ENCODE assay signal across 41 cellular contexts in genomic region chr3:165243597-165243996, GRCh38. TPM values are rescaled to one million over a fixed set of nuclear protein-coding genes. Genes with fewer than 3 reads are reported as not detected.
"Had no signal": no experiment of that assay in that cellular context is flagged by ENCODE, and none has a peak within 500 bp of the region (broad histone marks: within the 10 kb centered on the region; RNA-seq: fewer than 3 reads in every experiment).

No MANE protein-coding gene starts in this region.

- H3K4me1 Mint-ChIP-seq: activated naive CD4-positive, alpha-beta T cell treated with anti-CD3 and anti-CD28 coated beads, Interleukin-2, amount 10 ng/mL, durations not matched to agents 7 days and 5 days; activated naive CD4-positive, alpha-beta T cell treated with anti-CD3 and anti-CD28 coated beads, Interleukin-2, amount 50 U/mL, for 24 hours; activated naive CD8-positive, alpha-beta T cell treated with anti-CD3 and anti-CD28 coated beads for 36 hours; activated naive CD8-positive, alpha-beta T cell treated with anti-CD3 and anti-CD28 coated beads, Interleukin-2, amount 10 ng/mL, durations not matched to agents 7 days and 5 days; activated naive CD8-positive, alpha-beta T cell treated with anti-CD3 and anti-CD28 coated beads, Interleukin-2, amount 50 U/mL, for 24 hours; activated T-helper 17 cell treated with anti-CD3 and anti-CD28 coated beads, Interleukin-2, amount 50 U/mL, for 72 hours; brain; central memory CD8-positive, alpha-beta T cell had no signal

- ATAC-seq: activated naive CD4-positive, alpha-beta T cell treated with anti-CD3 and anti-CD28 coated beads, Interleukin-2, amount 50 U/mL, for 72 hours; activated naive CD8-positive, alpha-beta T cell treated with anti-CD3 and anti-CD28 coated beads, Interleukin-2, amount 50 U/mL, for 24 hours; activated T-cell treated with anti-CD3 and anti-CD28 coated beads, Interleukin-2, amount 50 U/mL, for 4 hours; activated T-cell treated with anti-CD3 and anti-CD28 coated beads, Interleukin-2, amount 50 U/mL, for 72 hours; activated T-helper 17 cell treated with anti-CD3 and anti-CD28 coated beads, Interleukin-2, amount 50 U/mL, for 72 hours; body of pancreas had no signal

- DNase-seq: activated effector memory CD4-positive, alpha-beta T cell treated with anti-CD3 and anti-CD28 coated beads, Interleukin-2, amount 50 U/mL, for 16 hours; activated effector memory CD4-positive, alpha-beta T cell treated with Interleukin-2 at 50 U/mL for 16 hours; activated gamma-delta T cell; activated gamma-delta T cell treated with Interleukin-2 at 50 U/mL for 16 hours; activated naive CD4-positive, alpha-beta T cell; activated naive CD4-positive, alpha-beta T cell treated with anti-CD3 and anti-CD28 coated beads for 36 hours; activated naive CD4-positive, alpha-beta T cell treated with anti-CD3 and anti-CD28 coated beads, Interleukin-2, amount 10 ng/mL, durations not matched to agents 7 days and 5 days; activated naive CD4-positive, alpha-beta T cell treated with anti-CD3 and anti-CD28 coated beads, Interleukin-2, amount 50 U/mL, for 16 hours; activated naive CD4-positive, alpha-beta T cell treated with Interleukin-2 at 50 U/mL for 16 hours; activated naive CD8-positive, alpha-beta T cell treated with anti-CD3 and anti-CD28 coated beads for 36 hours; activated naive CD8-positive, alpha-beta T cell treated with anti-CD3 and anti-CD28 coated beads, Interleukin-2, amount 10 ng/mL, durations not matched to agents 7 days and 5 days; activated naive CD8-positive, alpha-beta T cell treated with anti-CD3 and anti-CD28 coated beads, Interleukin-2, amount 50 U/mL, for 24 hours; activated T-cell treated with anti-CD3 and anti-CD28 coated beads for 4 hours; activated T-cell treated with anti-CD3 and anti-CD28 coated beads, Interleukin-2, amount 50 U/mL, for 1 hour; activated T-cell treated with anti-CD3 and anti-CD28 coated beads, Interleukin-2, amount 50 U/mL, for 24 hours; activated T-cell treated with anti-CD3 and anti-CD28 coated beads, Interleukin-2, amount 50 U/mL, for 4 hours; activated T-cell treated with anti-CD3 and anti-CD28 coated beads, Interleukin-2, amount 50 U/mL, for 48 hours; activated T-cell treated with anti-CD3 and anti-CD28 coated beads, Interleukin-2, amount 50 U/mL, for 72 hours; adrenal gland; amniotic stem cell; amygdala; anterior cingulate cortex; aorta; body of pancreas; brain microvascular endothelial cell; caudate nucleus; central memory CD4-positive, alpha-beta T cell; cerebellar nuclear complex had no signal

- H3K4me3 ChIP-seq: adrenal gland, ascending aorta, body of pancreas, breast epithelium, cardiac muscle cell had no signal

- H3K4me3 Mint-ChIP-seq: activated naive CD4-positive, alpha-beta T cell treated with anti-CD3 and anti-CD28 coated beads for 36 hours; activated naive CD4-positive, alpha-beta T cell treated with anti-CD3 and anti-CD28 coated beads, Interleukin-2, amount 10 ng/mL, durations not matched to agents 7 days and 5 days; activated naive CD4-positive, alpha-beta T cell treated with anti-CD3 and anti-CD28 coated beads, Interleukin-2, amount 50 U/mL, for 24 hours; activated naive CD8-positive, alpha-beta T cell; activated naive CD8-positive, alpha-beta T cell treated with anti-CD3 and anti-CD28 coated beads for 36 hours; activated naive CD8-positive, alpha-beta T cell treated with anti-CD3 and anti-CD28 coated beads, Interleukin-2, amount 10 ng/mL, durations not matched to agents 7 days and 5 days; activated naive CD8-positive, alpha-beta T cell treated with anti-CD3 and anti-CD28 coated beads, Interleukin-2, amount 50 U/mL, for 24 hours; activated T-cell treated with anti-CD3 and anti-CD28 coated beads, Interleukin-2, amount 50 U/mL, for 24 hours; activated T-cell treated with anti-CD3 and anti-CD28 coated beads, Interleukin-2, amount 50 U/mL, for 4 hours; activated T-cell treated with anti-CD3 and anti-CD28 coated beads, Interleukin-2, amount 50 U/mL, for 72 hours; activated T-helper 1 cell treated with anti-CD3 and anti-CD28 coated beads, Interleukin-12 subunit alpha, Interleukin-12 subunit beta, Interleukin-2, Interleukin-4 antibody, amounts not matched to agents 30 ng/mL and 10 ng/mL and 1 ng/mL, durations not matched to agents 14 hours and 24 hours and 36 hours; activated T-helper 17 cell treated with anti-CD3 and anti-CD28 coated beads, Interleukin-2, amount 50 U/mL, for 72 hours; brain; central memory CD8-positive, alpha-beta T cell had no signal

- H3K9me3 ChIP-seq: adrenal gland, ascending aorta, body of pancreas, breast epithelium had no signal

- H3K27me3 ChIP-seq: adrenal gland, ascending aorta, body of pancreas, brain microvascular endothelial cell, breast epithelium, cardiac muscle cell had no signal

- H3K27ac Mint-ChIP-seq: activated naive CD4-positive, alpha-beta T cell treated with anti-CD3 and anti-CD28 coated beads for 36 hours; activated naive CD4-positive, alpha-beta T cell treated with anti-CD3 and anti-CD28 coated beads, Interleukin-2, amount 10 ng/mL, durations not matched to agents 7 days and 5 days; activated naive CD4-positive, alpha-beta T cell treated with anti-CD3 and anti-CD28 coated beads, Interleukin-2, amount 50 U/mL, for 24 hours; activated naive CD4-positive, alpha-beta T cell treated with anti-CD3 and anti-CD28 coated beads, Interleukin-2, amount 50 U/mL, for 72 hours; activated naive CD8-positive, alpha-beta T cell; activated naive CD8-positive, alpha-beta T cell treated with anti-CD3 and anti-CD28 coated beads for 36 hours; activated naive CD8-positive, alpha-beta T cell treated with anti-CD3 and anti-CD28 coated beads, Interleukin-2, amount 10 ng/mL, durations not matched to agents 7 days and 5 days; activated naive CD8-positive, alpha-beta T cell treated with anti-CD3 and anti-CD28 coated beads, Interleukin-2, amount 50 U/mL, for 24 hours; activated T-cell treated with anti-CD3 and anti-CD28 coated beads, Interleukin-2, amount 50 U/mL, for 24 hours; activated T-cell treated with anti-CD3 and anti-CD28 coated beads, Interleukin-2, amount 50 U/mL, for 72 hours; activated T-helper 1 cell treated with anti-CD3 and anti-CD28 coated beads, Interleukin-12 subunit alpha, Interleukin-12 subunit beta, Interleukin-2, Interleukin-4 antibody, amounts not matched to agents 30 ng/mL and 10 ng/mL and 1 ng/mL, durations not matched to agents 14 hours and 24 hours and 36 hours; activated T-helper 17 cell treated with anti-CD3 and anti-CD28 coated beads, Interleukin-2, amount 50 U/mL, for 72 hours; activated T-helper 2 cell treated with anti-CD3 and anti-CD28 coated beads, Interferon-gamma antibody, Interleukin-2, Interleukin-4, amounts not matched to agents 10 μg/mL and 5 μg/mL and 100 μg/mL, durations not matched to agents 14 hours and 24 hours and 36 hours; brain had no signal

- H3K4me1 ChIP-seq: adrenal gland, ascending aorta, body of pancreas, breast epithelium had no signal

- H3K27me3 Mint-ChIP-seq: activated naive CD4-positive, alpha-beta T cell treated with anti-CD3 and anti-CD28 coated beads, Interleukin-2, amount 10 ng/mL, durations not matched to agents 7 days and 5 days; activated naive CD4-positive, alpha-beta T cell treated with anti-CD3 and anti-CD28 coated beads, Interleukin-2, amount 50 U/mL, for 24 hours; activated naive CD8-positive, alpha-beta T cell; activated naive CD8-positive, alpha-beta T cell treated with anti-CD3 and anti-CD28 coated beads for 36 hours; activated naive CD8-positive, alpha-beta T cell treated with anti-CD3 and anti-CD28 coated beads, Interleukin-2, amount 10 ng/mL, durations not matched to agents 7 days and 5 days; activated naive CD8-positive, alpha-beta T cell treated with anti-CD3 and anti-CD28 coated beads, Interleukin-2, amount 50 U/mL, for 24 hours; activated T-cell treated with anti-CD3 and anti-CD28 coated beads, Interleukin-2, amount 50 U/mL, for 24 hours; activated T-helper 17 cell treated with anti-CD3 and anti-CD28 coated beads, Interleukin-2, amount 50 U/mL, for 72 hours; brain; central memory CD8-positive, alpha-beta T cell had no signal

- FAIRE-seq: bronchial epithelial cell had no signal

- H3K27ac ChIP-seq: adrenal gland, ascending aorta, body of pancreas, brain microvascular endothelial cell, breast epithelium, cardiac muscle cell had no signal

- H3K36me3 ChIP-seq: adrenal gland, ascending aorta, brain microvascular endothelial cell, breast epithelium, cardiac muscle cell had no signal

- H3K9me3 Mint-ChIP-seq: activated naive CD4-positive, alpha-beta T cell treated with anti-CD3 and anti-CD28 coated beads for 36 hours; activated naive CD4-positive, alpha-beta T cell treated with anti-CD3 and anti-CD28 coated beads, Interleukin-2, amount 50 U/mL, for 24 hours had no signal

- H3K36me3 Mint-ChIP-seq: activated naive CD4-positive, alpha-beta T cell treated with anti-CD3 and anti-CD28 coated beads, Interleukin-2, amount 10 ng/mL, durations not matched to agents 7 days and 5 days; activated naive CD4-positive, alpha-beta T cell treated with anti-CD3 and anti-CD28 coated beads, Interleukin-2, amount 50 U/mL, for 24 hours; activated naive CD4-positive, alpha-beta T cell treated with anti-CD3 and anti-CD28 coated beads, Interleukin-2, amount 50 U/mL, for 72 hours; activated naive CD8-positive, alpha-beta T cell; activated naive CD8-positive, alpha-beta T cell treated with anti-CD3 and anti-CD28 coated beads for 36 hours; activated naive CD8-positive, alpha-beta T cell treated with anti-CD3 and anti-CD28 coated beads, Interleukin-2, amount 10 ng/mL, durations not matched to agents 7 days and 5 days; brain had no signal

RNA-seq across cellular contexts. Expression of gene SLITRK3, which starts 47.4 kb away (rescaled TPM):
- total RNA-seq: activated naive CD4-positive, alpha-beta T cell treated with anti-CD3 and anti-CD28 coated beads for 36 hours; activated naive CD4-positive, alpha-beta T cell treated with anti-CD3 and anti-CD28 coated beads, Interleukin-2, amount 50 U/mL, for 72 hours; activated naive CD8-positive, alpha-beta T cell treated with anti-CD3 and anti-CD28 coated beads for 36 hours; activated naive CD8-positive, alpha-beta T cell treated with anti-CD3 and anti-CD28 coated beads, Interleukin-2, amount 10 ng/mL, durations not matched to agents 7 days and 5 days; activated T-cell treated with anti-CD3 and anti-CD28 coated beads, Interleukin-2, amount 50 U/mL, for 4 hours; activated T-cell treated with anti-CD3 and anti-CD28 coated beads, Interleukin-2, amount 50 U/mL, for 72 hours; activated T-helper 1 cell treated with anti-CD3 and anti-CD28 coated beads, Interleukin-12 subunit alpha, Interleukin-12 subunit beta, Interleukin-2, Interleukin-4 antibody, amounts not matched to agents 30 ng/mL and 10 ng/mL and 1 ng/mL, durations not matched to agents 14 hours and 24 hours and 36 hours; activated T-helper 17 cell treated with anti-CD3 and anti-CD28 coated beads, Interleukin-2, amount 50 U/mL, for 72 hours; activated T-helper 2 cell treated with anti-CD3 and anti-CD28 coated beads, Interferon-gamma antibody, Interleukin-2, Interleukin-4, amounts not matched to agents 10 μg/mL and 5 μg/mL and 100 μg/mL, durations not matched to agents 14 hours and 24 hours and 36 hours; ascending aorta; body of pancreas; cardiac septum had no signal
- polyA plus RNA-seq: cardiac muscle cell had no signal
